In genomic region chr4:112075129-112075753, GRCh38 we compare ENCODE assay signal across 7 cellular contexts.
A peak's percentile ranks its signal among the peaks of the same experiment; 100 is the strongest.
DNase-seq lines count a peak whose midpoint lies in the region; ATAC-seq and TF ChIP-seq lines count a peak whose summit lies in the region.

No MANE protein-coding gene starts in this region.

- H3K4me2 ChIP-seq in DOHH2 (ENCODE audit: low read length), result no peak overlapping the region

- no peaks in the 10 kb centered on the region for H3K9me2 ChIP-seq in DOHH2 (replicated peaks; ENCODE audit: control insufficient read depth, low read length)

- TF ChIP-seq CTCF in DOHH2 (IDR thresholded peaks at IDR 0.05; ENCODE audit: low read depth, low read length, poor library complexity, severe bottlenecking), result peak; percentile 88
- peak; percentile 77 for TF ChIP-seq CTCF in type B pancreatic cell (conservative IDR thresholded peaks at IDR 0.05)

- no peaks in the 10 kb centered on the region for H3K9me3 ChIP-seq in DOHH2 (ENCODE audit: control insufficient read depth, insufficient read depth, low read length)

- H3K4me3 ChIP-seq in DOHH2 (ENCODE audit: low read length), result no peak overlapping the region

- H3K4me1 Mint-ChIP-seq in type B pancreatic cell (ENCODE audit: unreplicated experiment), result no peaks in the 10 kb centered on the region

- no peaks in the 10 kb centered on the region for H3K36me3 ChIP-seq in DOHH2 (ENCODE audit: control insufficient read depth, low read length)

- no peak overlapping the region for H3K4me3 Mint-ChIP-seq in type B pancreatic cell

- DNase-seq in NOMO-1 treated with DMSO at 0.1 percent for 48 hours (lab: John Stamatoyannopoulos, UW; ENCODE audit: unreplicated experiment), result peak; percentile 42
- DNase-seq in astrocyte of the hippocampus (ENCODE audit: low read depth, low spot score), result peak; percentile 53
- peak; percentile 57 for DNase-seq in kidney glomerular epithelial cell (lab: John Stamatoyannopoulos, UW)
- no peak for DNase-seq in type B pancreatic cell (ENCODE audit: extremely low spot score, unreplicated experiment)

- H3K27ac Mint-ChIP-seq in type B pancreatic cell, result no peak overlapping the region

- no peaks in the 10 kb centered on the region; the same call in 1 of the 2 replicates for H3F3A ChIP-seq in DOHH2 (ENCODE audit: control insufficient read depth, insufficient read depth)

- ATAC-seq in GM19043 (IDR thresholded peaks at IDR 0.05; ENCODE audit: low read depth, unreplicated experiment), result peak; percentile 83
- ATAC-seq in HG03280 (IDR thresholded peaks at IDR 0.05; ENCODE audit: unreplicated experiment), result peak; percentile 64

- no peaks in the 10 kb centered on the region for H3K27me3 ChIP-seq in DOHH2 (ENCODE audit: control insufficient read depth, low read length)

- H3K27ac ChIP-seq in DOHH2 (ENCODE audit: low read depth, low read length), result no peak overlapping the region

- no peaks in the 10 kb centered on the region for H4K20me1 ChIP-seq in DOHH2 (ENCODE audit: control insufficient read depth, insufficient read depth, low read depth, low read length)

- peaks cover 4% of the 10 kb centered on the region for H3K9me3 Mint-ChIP-seq in type B pancreatic cell

- no peaks in the 10 kb centered on the region for H3K36me3 Mint-ChIP-seq in type B pancreatic cell

- no peaks in the 10 kb centered on the region for H3K4me1 ChIP-seq in DOHH2 (ENCODE audit: control insufficient read depth, low read length)

- H3K79me2 ChIP-seq in DOHH2 (ENCODE audit: control insufficient read depth, low read length), result no peaks in the 10 kb centered on the region

- no peaks in the 10 kb centered on the region for H3K27me3 Mint-ChIP-seq in type B pancreatic cell
